In genomic region chr5:76684756-76685594, GRCh38 we compare ENCODE assay signal across 1 cellular context.
TF ChIP-seq lines count a peak whose summit lies in the region.

No MANE protein-coding gene starts in this region.

TF ChIP-seq in SK-N-SH, 30 proteins besides CTCF, POLR2A, EP300 and RAD21:
- TF ChIP-seq FOXM1 (IDR thresholded peaks at IDR 0.05; ENCODE audit: low read depth) (peak; percentile 41; the same call in 1 of the 2 replicates), PBX3 (IDR thresholded peaks at IDR 0.05) (0 out of 2 replicates have a peak, but pooled peaks have one; percentile 14), GABPA (IDR thresholded peaks at IDR 0.05; ENCODE audit: low read depth) (no peak), TCF12 (IDR thresholded peaks at IDR 0.05) (peak; percentile 46)
